1 cellular context compared by ENCODE assay signal in the genomic region with DNA sequence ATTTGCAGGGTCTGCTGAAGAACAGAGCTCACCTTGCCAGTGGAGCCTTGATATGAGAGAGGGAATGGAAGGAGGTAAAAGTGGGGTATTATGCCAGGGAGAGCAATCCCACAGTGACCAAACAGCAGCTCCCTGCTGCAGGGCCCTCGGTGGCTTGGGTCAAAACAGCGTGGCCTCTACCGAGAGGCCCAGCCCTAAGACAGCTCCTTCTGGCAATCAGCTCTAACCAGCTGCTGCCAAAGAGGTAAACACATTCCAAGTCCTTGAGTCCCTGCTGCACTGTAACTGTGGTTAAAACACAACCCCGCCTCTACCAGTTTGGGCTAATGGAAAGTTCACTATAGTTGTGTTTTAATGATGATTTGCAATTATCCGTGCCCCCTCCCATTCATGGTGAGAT.
TF ChIP-seq lines count a peak whose summit lies in the region.

No MANE protein-coding gene starts in this region.

TF ChIP-seq in HepG2, 621 proteins besides CTCF, POLR2A, EP300 and RAD21:
- TF ChIP-seq TEAD3 (CRISPR knock-in tag; optimal IDR thresholded peaks at IDR 0.05; ENCODE audit: borderline replicate concordance) (no peak), ATF7 (IDR thresholded peaks at IDR 0.05) (no peak), ATF7 (CRISPR knock-in tag; IDR thresholded peaks at IDR 0.05) (no peak), MTA3 (CRISPR knock-in tag; IDR thresholded peaks at IDR 0.05) (no peak), DNMT3B (CRISPR knock-in tag; conservative IDR thresholded peaks at IDR 0.05) (no peak), STAT5B (CRISPR knock-in tag; IDR thresholded peaks at IDR 0.05) (no peak)
